Comparison of ENCODE assay signal across 17 cellular contexts in genomic region chr13:110249326-110249725, GRCh38. TPM values are rescaled to one million over a fixed set of nuclear protein-coding genes. Genes with fewer than 3 reads are reported as not detected.
DNase-seq lines count a peak whose midpoint lies in the region; ATAC-seq, FAIRE-seq and TF ChIP-seq lines count a peak whose summit lies in the region.
"Had no signal": no experiment of that assay in that cellular context is flagged by ENCODE, and none has a peak within 500 bp of the region (broad histone marks: within the 10 kb centered on the region; RNA-seq: fewer than 3 reads in every experiment).

No MANE protein-coding gene starts in this region.

- H3K9me3 ChIP-seq in liver (ENCODE audit: control insufficient read depth in 4 of 4, low read length in 3 of 4) (no peaks in the 10 kb centered on the region), HepG2 (ENCODE audit: low read length) (no peaks in the 10 kb centered on the region), right lobe of liver (no peaks in the 10 kb centered on the region), gastrocnemius medialis (no peaks in the 10 kb centered on the region), aorta (ENCODE audit: control insufficient read depth, low read length) (no peaks in the 10 kb centered on the region)

- no peaks in the 10 kb centered on the region for H3K36me3 ChIP-seq in liver (ENCODE audit: control insufficient read depth in 4 of 4, insufficient read depth in 3 of 4, low read depth in 1 of 4, low read length in 3 of 4)
- H3K36me3 ChIP-seq in HepG2 (replicated peaks in 1 of 2; ENCODE audit: control insufficient read depth in 1 of 2, insufficient read depth in 2 of 2, low read length in 2 of 2) = no peaks in the 10 kb centered on the region
- no peaks in the 10 kb centered on the region for H3K36me3 ChIP-seq in right lobe of liver
- H3K36me3 ChIP-seq in gastrocnemius medialis = no peaks in the 10 kb centered on the region
- H3K36me3 ChIP-seq in aorta (ENCODE audit: control insufficient read depth in 1 of 2, insufficient read depth in 2 of 2, low read length in 1 of 2) = no peaks in the 10 kb centered on the region

- TF ChIP-seq POLR2A in HepG2 (IDR thresholded peaks at IDR 0.05; ENCODE audit: insufficient read depth in 1 of 2, low read depth in 2 of 2, low read length in 2 of 2) (no peak), right lobe of liver (IDR thresholded peaks at IDR 0.05) (no peak), gastrocnemius medialis (IDR thresholded peaks at IDR 0.05) (no peak)

- H3K27ac ChIP-seq in liver (ENCODE audit: low read depth in 1 of 2, low read length in 2 of 2) = peak overlapping the region; percentile 11 to 45
- no peak overlapping the region for H3K27ac ChIP-seq in HepG2 (ENCODE audit: extremely low read length, insufficient read depth, low read length)
- peak overlapping the region; percentile 31 to 44 (median 43) for H3K27ac ChIP-seq in right lobe of liver
- peak overlapping the region; percentile 78 to 81 (median 80) for H3K27ac ChIP-seq in gastrocnemius medialis
- peak overlapping the region; percentile 71 to 79 for H3K27ac ChIP-seq in aorta (ENCODE audit: low read depth in 1 of 2, low read length in 2 of 2)
- H3K27ac ChIP-seq: epithelial cell of prostate, PC-9 had no signal

- intact Hi-C loops in HepG2 (cut with micrococcal nuclease; ENCODE audit: unreplicated experiment) (no loop called here), right lobe of liver (cut with DNase I) (no loop called here), gastrocnemius medialis (cut with DNase I; ENCODE audit: low total_unique reads) (loop anchor here (5.0 kb wide), 1 partner anchor 48 kb away; no protein-coding TSS in a partner anchor), aorta (cut with DNase I) (loop anchor here (5.0 to 10.0 kb wide), 2 partner anchors 165 to 168 kb away; no protein-coding TSS in a partner anchor)

- DNase-seq in HepG2 (ENCODE audit: low spot score) (no peak), right lobe of liver (peak in 1 of 3 donors; percentile 27), gastrocnemius medialis (no peak), aorta (no peak), SKM-1 (lab: John Stamatoyannopoulos, UW; ENCODE audit: unreplicated experiment) (no peak)
- DNase-seq: activated CD4-positive, alpha-beta memory T cell treated with anti-CD3 and anti-CD28 coated beads, Interleukin-2, amount 10 ng/mL, durations not matched to agents 7 days and 5 days; activated naive CD8-positive, alpha-beta T cell treated with anti-CD3 and anti-CD28 coated beads, Interleukin-2, amount 50 U/mL, for 24 hours; HCEC 1CT; MV-4-11; NCI-H69; PC-9; stimulated activated CD4-positive, alpha-beta T cell treated with anti-CD3 and anti-CD28 coated beads, Interleukin-2, amount 100 ng/mL, for 24 hours had no signal

- H3K9ac ChIP-seq in liver (ENCODE audit: low read depth in 1 of 2, low read length in 2 of 2) = no peak overlapping the region
- no peak overlapping the region for H3K9ac ChIP-seq in HepG2 (ENCODE audit: insufficient read depth, low read depth, low read length)

- FAIRE-seq in HepG2 (lab: Jason Lieb, UNC) = no peak
- FAIRE-seq: keratinocyte had no signal

- H3K4me1 ChIP-seq in liver (ENCODE audit: control insufficient read depth in 4 of 4, insufficient read depth in 4 of 4, low read length in 3 of 4) = no peaks in the 10 kb centered on the region
- H3K4me1 ChIP-seq in HepG2 (ENCODE audit: insufficient read depth, low read length) = no peaks in the 10 kb centered on the region
- no peaks in the 10 kb centered on the region for H3K4me1 ChIP-seq in right lobe of liver
- peaks cover 23 to 45% of the 10 kb centered on the region in 2 donors for H3K4me1 ChIP-seq in gastrocnemius medialis
- H3K4me1 ChIP-seq in aorta (ENCODE audit: control insufficient read depth in 1 of 2, insufficient read depth in 2 of 2, low read length in 2 of 2) = peaks cover 7 to 12% of the 10 kb centered on the region in 2 donors

- no peak for ATAC-seq in HepG2
- no peak for ATAC-seq in right lobe of liver
- no peak for ATAC-seq in gastrocnemius medialis
- ATAC-seq in aorta (ENCODE audit: low FRiP score) = peak; percentile 6
- ATAC-seq in HG03354 (IDR thresholded peaks at IDR 0.05; ENCODE audit: poor library complexity, severe bottlenecking, unreplicated experiment) = no peak
- no peak for ATAC-seq in HG03159 (IDR thresholded peaks at IDR 0.05; ENCODE audit: unreplicated experiment)
- ATAC-seq: activated naive CD8-positive, alpha-beta T cell treated with anti-CD3 and anti-CD28 coated beads, Interleukin-2, amount 50 U/mL, for 24 hours had no signal

- H2AFZ ChIP-seq in HepG2 (ENCODE audit: low read length) = no peak overlapping the region
- H2AFZ ChIP-seq: PC-9 had no signal

- 75% methylated on average over 13 of the region's 13 CpGs for WGBS in liver
- 24% methylated on average over 13 of the region's 13 CpGs for WGBS in HepG2 (ENCODE audit: low lambda C conversion rate)
- 53% methylated on average over 11 of the region's 13 CpGs for WGBS in right lobe of liver (ENCODE audit: insufficient coverage, low coverage, low lambda C conversion rate, missing lambda C conversion rate)
- 22 to 39% methylated on average over 13 of the region's 13 CpGs for WGBS in aorta, 2 donors

- H3K4me3 ChIP-seq in liver (ENCODE audit: low read depth in 1 of 3, low read length in 3 of 3) (no peak overlapping the region), HepG2 (replicated peaks in 1 of 3; ENCODE audit: insufficient read depth in 1 of 3, low read depth in 2 of 3, low read length in 3 of 3) (no peak overlapping the region), right lobe of liver (no peak overlapping the region), gastrocnemius medialis (no peak overlapping the region), aorta (ENCODE audit: low read length in 2 of 2) (no peak overlapping the region)
- H3K4me3 ChIP-seq: PC-9 had no signal

- H4K20me1 ChIP-seq in HepG2 (ENCODE audit: insufficient read depth, low read length) = no peaks in the 10 kb centered on the region

- CTCF ChIA-PET in HepG2 (lab: Yijun Ruan, JAX; ENCODE audit: low intra/inter-chr PET ratio, low total read pairs) = no interaction called here

- TF ChIP-seq EP300 in HepG2 (IDR thresholded peaks at IDR 0.05; ENCODE audit: low read depth in 2 of 2, low read length in 2 of 2) (no peak), HepG2 (CRISPR knock-in tag; IDR thresholded peaks at IDR 0.05; ENCODE audit: borderline replicate concordance) (no peak)

- TF ChIP-seq RAD21 in liver (IDR thresholded peaks at IDR 0.05) = no peak
- TF ChIP-seq RAD21 in HepG2 (CRISPR knock-in tag; IDR thresholded peaks at IDR 0.05) = no peak

- in situ Hi-C loops in HepG2 (cut with HindIII; ENCODE audit: extremely low pct_ligation_motif_present, low pct_unique_long_range_greater_than_20kb) = no loop called here
- in situ Hi-C loops in gastrocnemius medialis (cut with MboI; ENCODE audit: low sequenced_read_pairs in 4 of 4) = loop anchor here in 1 of 4 donors (25.0 kb wide), 1 partner anchor 163 kb away; no protein-coding TSS in a partner anchor

- H3K4me2 ChIP-seq in HepG2 (ENCODE audit: low read depth, low read length) = no peak overlapping the region
- H3K4me2 ChIP-seq: PC-9 had no signal

- POLR2A ChIA-PET in HepG2 (lab: Yijun Ruan, JAX) = no interaction called here

- no TSS peak for BruUV-seq in HepG2 (replicated peaks; lab: Mats Ljungman, UMichigan)

- H3K79me2 ChIP-seq in HepG2 (ENCODE audit: insufficient read depth, low read length) = no peaks in the 10 kb centered on the region

- H3K27me3 ChIP-seq in liver (ENCODE audit: control insufficient read depth in 4 of 4, insufficient read depth in 4 of 4, low read length in 3 of 4) (no peaks in the 10 kb centered on the region), HepG2 (ENCODE audit: control insufficient read depth in 1 of 2, insufficient read depth in 2 of 2, low read length in 2 of 2) (peaks cover 3 to 13% of the 10 kb centered on the region in 2 experiments; a peak in 3 of 5 replicates), right lobe of liver (no peaks in the 10 kb centered on the region), gastrocnemius medialis (peaks cover 0 to 2% (median 0%) of the 10 kb centered on the region in 3 donors), aorta (ENCODE audit: control insufficient read depth in 1 of 2, insufficient read depth in 2 of 2, low read length in 1 of 2) (no peaks in the 10 kb centered on the region)

- TF ChIP-seq CTCF in liver (IDR thresholded peaks at IDR 0.05; ENCODE audit: low read depth, low read length, missing input control) (no peak), HepG2 (CRISPR knock-in tag; IDR thresholded peaks at IDR 0.05) (no peak), right lobe of liver (IDR thresholded peaks at IDR 0.05) (no peak), gastrocnemius medialis (IDR thresholded peaks at IDR 0.05 in 4 of 5, conservative IDR thresholded peaks at IDR 0.05 in 1 of 5) (no peak)

RNA-seq across cellular contexts. Expression of gene COL4A1, which starts 57.6 kb away (rescaled TPM):
- total RNA-seq in liver (10 to 100 TPM; 41.0 to 68.5 TPM), HepG2 (2016; rRNA removed; fragmentation: Illumina TruSeq; extraction: Trizol) (not detected in 2 replicates), right lobe of liver (10 to 100 TPM in 5 of 6 experiments, 1 to 10 TPM in 1; 8.0 to 89.8 (median 41.1) TPM), gastrocnemius medialis (100 to 1,000 TPM in 3 of 4 donors, 10 to 100 TPM in 1; 60.5 to 127 (median 120) TPM), aorta (100 to 1,000 TPM; 564 to 910 TPM)
- polyA plus RNA-seq in liver (10 to 100 TPM in 1 of 2 donors, 1 to 10 TPM in 1; 5.0 to 34.7 TPM), HepG2 (2011; rRNA removed) (0.03 TPM in 1 of 2 replicates, not detected in the other), aorta (100 to 1,000 TPM in 1 of 2 donors, 10 to 100 TPM in 1; 73.3 to 379 TPM)
- not detected in 2 replicates for total RNA-seq in HepG2 (2016; cell fraction: cytosol; rRNA removed; fragmentation: Illumina TruSeq; extraction: Trizol; ENCODE audit: low read depth)
- not detected in 2 replicates for total RNA-seq in HepG2 (2016; cell fraction: insoluble cytoplasmic fraction; rRNA removed; fragmentation: Illumina TruSeq; extraction: Trizol)
- total RNA-seq in HepG2 (2016; cell fraction: membrane; rRNA removed; fragmentation: Illumina TruSeq; extraction: Trizol) = not detected in 2 replicates
- not detected in 2 replicates for total RNA-seq in HepG2 (2016; cell fraction: nucleus; rRNA removed; fragmentation: Illumina TruSeq; extraction: Trizol)
- polyA plus RNA-seq in HepG2 (2011; cell fraction: cytosol; rRNA removed) = not detected in 2 replicates
- polyA plus RNA-seq in HepG2 (2011; cell fraction: nucleus; rRNA removed) = 0.05 TPM in 1 of 2 replicates, not detected in the other
- not detected in 2 replicates for polyA plus RNA-seq in HepG2 (2012)
- not detected in 2 replicates for polyA plus RNA-seq in HepG2 (2016; cell fraction: cytosol; fragmentation: Illumina TruSeq; extraction: Trizol; ENCODE audit: low read depth)
- polyA plus RNA-seq in HepG2 (2016; cell fraction: insoluble cytoplasmic fraction; fragmentation: Illumina TruSeq; extraction: Trizol; ENCODE audit: low read depth) = not detected in 2 replicates
- not detected in 2 replicates for polyA plus RNA-seq in HepG2 (2016; cell fraction: membrane; fragmentation: Illumina TruSeq; extraction: Trizol; ENCODE audit: low read depth)
- not detected in 2 replicates for polyA plus RNA-seq in HepG2 (2016; cell fraction: nucleus; fragmentation: Illumina TruSeq; extraction: Trizol; ENCODE audit: insufficient read depth, low read depth)
- 10.2 TPM in 1 of 2 replicates, not detected in the other for polyA minus RNA-seq in HepG2 (2011; rRNA and poly(A)+ RNA removed; ENCODE audit: low replicate concordance)
- not detected in 2 replicates for polyA minus RNA-seq in HepG2 (2011; cell fraction: cytosol; rRNA and poly(A)+ RNA removed)
- polyA minus RNA-seq in HepG2 (2011; cell fraction: nucleus; rRNA and poly(A)+ RNA removed) = 0.13 TPM in 1 of 2 replicates, not detected in the other
- total RNA-seq: activated CD4-positive, alpha-beta memory T cell treated with anti-CD3 and anti-CD28 coated beads, Interleukin-2, amount 10 ng/mL, durations not matched to agents 7 days and 5 days had no signal

RNA-seq across cellular contexts. Expression of gene COL4A2, which starts 57.8 kb away (rescaled TPM):
- total RNA-seq in liver (10 to 100 TPM; 40.0 to 45.2 TPM), HepG2 (2016; rRNA removed; fragmentation: Illumina TruSeq; extraction: Trizol) (0.15 and 0.22 TPM in 2 replicates), right lobe of liver (10 to 100 TPM in 5 of 6 experiments, 1 to 10 TPM in 1; 8.4 to 65.8 (median 42.5) TPM), gastrocnemius medialis (10 to 100 TPM; 51.2 to 85.8 (median 70.5) TPM), aorta (1,000 to 10,000 TPM in 1 of 2 donors, 100 to 1,000 TPM in 1; 693 to 1,110 TPM)
- polyA plus RNA-seq in liver (10 to 100 TPM in 1 of 2 donors, 1 to 10 TPM in 1; 8.0 to 40.7 TPM), HepG2 (2011; rRNA removed) (1.0 and 1.9 TPM in 2 replicates), aorta (100 to 1,000 TPM; 117 to 670 TPM)
- not detected in 2 replicates for total RNA-seq in HepG2 (2016; cell fraction: cytosol; rRNA removed; fragmentation: Illumina TruSeq; extraction: Trizol; ENCODE audit: low read depth)
- 0.15 and 0.35 TPM in 2 replicates for total RNA-seq in HepG2 (2016; cell fraction: insoluble cytoplasmic fraction; rRNA removed; fragmentation: Illumina TruSeq; extraction: Trizol)
- not detected in 2 replicates for total RNA-seq in HepG2 (2016; cell fraction: membrane; rRNA removed; fragmentation: Illumina TruSeq; extraction: Trizol)
- 1.3 TPM in 1 of 2 replicates, not detected in the other for total RNA-seq in HepG2 (2016; cell fraction: nucleus; rRNA removed; fragmentation: Illumina TruSeq; extraction: Trizol)
- polyA plus RNA-seq in HepG2 (2011; cell fraction: cytosol; rRNA removed) = 0.56 and 1.6 TPM in 2 replicates
- polyA plus RNA-seq in HepG2 (2011; cell fraction: nucleus; rRNA removed) = 1.2 and 4.2 TPM in 2 replicates
- 0.25 and 0.92 TPM in 2 replicates for polyA plus RNA-seq in HepG2 (2012)
- polyA plus RNA-seq in HepG2 (2016; cell fraction: cytosol; fragmentation: Illumina TruSeq; extraction: Trizol; ENCODE audit: low read depth) = 0.21 TPM in 1 of 2 replicates, not detected in the other
- polyA plus RNA-seq in HepG2 (2016; cell fraction: insoluble cytoplasmic fraction; fragmentation: Illumina TruSeq; extraction: Trizol; ENCODE audit: low read depth) = 0.19 and 0.68 TPM in 2 replicates
- polyA plus RNA-seq in HepG2 (2016; cell fraction: membrane; fragmentation: Illumina TruSeq; extraction: Trizol; ENCODE audit: low read depth) = 0.21 and 0.27 TPM in 2 replicates
- 0.37 TPM in 1 of 2 replicates, not detected in the other for polyA plus RNA-seq in HepG2 (2016; cell fraction: nucleus; fragmentation: Illumina TruSeq; extraction: Trizol; ENCODE audit: insufficient read depth, low read depth)
- polyA minus RNA-seq in HepG2 (2011; rRNA and poly(A)+ RNA removed; ENCODE audit: low replicate concordance) = 3.0 and 8.4 TPM in 2 replicates
- polyA minus RNA-seq in HepG2 (2011; cell fraction: cytosol; rRNA and poly(A)+ RNA removed) = 0.97 and 1.9 TPM in 2 replicates
- polyA minus RNA-seq in HepG2 (2011; cell fraction: nucleus; rRNA and poly(A)+ RNA removed) = 0.75 and 1.4 TPM in 2 replicates
- total RNA-seq: activated CD4-positive, alpha-beta memory T cell treated with anti-CD3 and anti-CD28 coated beads, Interleukin-2, amount 10 ng/mL, durations not matched to agents 7 days and 5 days had no signal

Comparison
In these comparisons a context has a peak if more than half of its experiments do, and no peak if none do; other contexts are left out.
1. RNA of gene COL4A1, which starts 57.6 kb away (total RNA-seq): 564 to 910 TPM in aorta, 60.5 to 127 TPM in gastrocnemius medialis, 41.0 to 68.5 TPM in liver and 8.0 to 89.8 TPM in right lobe of liver; not detected in HepG2; every median in the first group is over 4 times any median in the second.
2. RNA of gene COL4A2, which starts 57.8 kb away (total RNA-seq): 693 to 1,110 TPM in aorta; 51.2 to 85.8 TPM in gastrocnemius medialis, 8.4 to 65.8 TPM in right lobe of liver, 40.0 to 45.2 TPM in liver and 0.15 to 1.3 TPM in HepG2; every median in the first group is over 4 times any median in the second.
3. intact Hi-C loops: an anchor here in gastrocnemius medialis (5.0 kb wide) and aorta (5.0 to 10.0 kb wide); none called in HepG2 and right lobe of liver.